In genomic region chr19:52273301-52273700, GRCh38 we compare ENCODE assay signal across 18 cellular contexts.
"Had no signal": no experiment of that assay in that cellular context is flagged by ENCODE, and none has a peak within 500 bp of the region (broad histone marks: within the 10 kb centered on the region; RNA-seq: fewer than 3 reads in every experiment).

No MANE protein-coding gene starts in this region.

- H3K27me3 Mint-ChIP-seq: activated naive CD8-positive, alpha-beta T cell treated with anti-CD3 and anti-CD28 coated beads for 36 hours; dendritic cell treated with granulocyte-macrophage colony-stimulating factor and Interleukin-4, amounts not matched to agents 40 ng/mL and 50 ng/mL, for 4 days; stimulated activated memory B cell treated with anti-CD40 and anti-IgM and Interleukin-4, amounts not matched to agents 10 μg/mL and 1 μg/mL and 100 μg/mL, for 72 hours; T-cell had no signal

- DNase-seq: activated CD4-positive, CD25-positive, alpha-beta regulatory T cell treated with anti-CD3 and anti-CD28 coated beads, Interleukin-2, amount 50 U/mL, for 72 hours; activated effector memory CD4-positive, alpha-beta T cell treated with Interleukin-2 at 50 U/mL for 16 hours; activated naive CD8-positive, alpha-beta T cell treated with anti-CD3 and anti-CD28 coated beads for 36 hours; cerebellar nuclear complex; endodermal cell; erythroblast; gastrocnemius medialis; heart left ventricle; immature natural killer cell; mesenchymal stem cell; pancreas; stimulated activated CD4-positive, alpha-beta T cell treated with anti-CD3 and anti-CD28 coated beads, Interleukin-12 subunit alpha, Interleukin-12 subunit beta, amount 100 ng/mL, for 4 hours; stimulated activated CD4-positive, alpha-beta T cell treated with anti-CD3 and anti-CD28 coated beads, Interleukin-2, amount 100 ng/mL, for 24 hours; T-cell; T1000; tibial artery had no signal

- H3K4me3 Mint-ChIP-seq: activated naive CD8-positive, alpha-beta T cell treated with anti-CD3 and anti-CD28 coated beads for 36 hours; dendritic cell treated with granulocyte-macrophage colony-stimulating factor and Interleukin-4, amounts not matched to agents 40 ng/mL and 50 ng/mL, for 4 days; endodermal cell had no signal

- H3K27ac Mint-ChIP-seq: dendritic cell treated with granulocyte-macrophage colony-stimulating factor and Interleukin-4, amounts not matched to agents 40 ng/mL and 50 ng/mL, for 4 days; endodermal cell; stimulated activated memory B cell treated with anti-CD40 and anti-IgM and Interleukin-4, amounts not matched to agents 10 μg/mL and 1 μg/mL and 100 μg/mL, for 72 hours had no signal

- H3K9me3 Mint-ChIP-seq: immature natural killer cell had no signal
